8 cellular contexts compared by ENCODE assay signal in genomic region chr14:75452900-75453816, GRCh38. TPM values are rescaled to one million over a fixed set of nuclear protein-coding genes. Genes with fewer than 3 reads are reported as not detected.
A peak's percentile ranks its signal among the peaks of the same experiment; 100 is the strongest.
DNase-seq lines count a peak whose midpoint lies in the region; ATAC-seq, FAIRE-seq and TF ChIP-seq lines count a peak whose summit lies in the region.

No MANE protein-coding gene starts in this region.

- CTCF ChIA-PET in A549 (lab: Yijun Ruan, JAX) = interaction anchor here (1.4 to 3.9 kb wide), 6 partner anchors 9 to 145 kb away, joined by 3 to 15 read pairs (median 6); no protein-coding TSS in a partner anchor

- ATAC-seq in A549 (peak; percentile 69 to 84), GM18505 (IDR thresholded peaks at IDR 0.05; ENCODE audit: unreplicated experiment) (no peak), GM19351 (IDR thresholded peaks at IDR 0.05; ENCODE audit: unreplicated experiment) (no peak)

- peak overlapping the region in 1 of 2 donors; percentile 29 for H3K9ac ChIP-seq in mucosa of rectum (ENCODE audit: low read depth in 1 of 2, low read length in 2 of 2)

- H3K27ac ChIP-seq in A549 = peak overlapping the region; percentile 73 to 87
- peak overlapping the region; percentile 40 to 64 for H3K27ac ChIP-seq in mucosa of rectum (ENCODE audit: low read depth in 2 of 2, low read length in 2 of 2)

- no peaks in the 10 kb centered on the region for H3K27me3 ChIP-seq in mucosa of rectum (ENCODE audit: control insufficient read depth in 2 of 2, insufficient read depth in 2 of 2, low read length in 2 of 2)

- H3K4me1 ChIP-seq in A549 (peaks cover 82% of the 10 kb centered on the region), mucosa of rectum (ENCODE audit: control insufficient read depth in 2 of 2, insufficient read depth in 2 of 2, low read length in 2 of 2) (peaks cover 55 to 67% of the 10 kb centered on the region in 2 donors)

- no peak for TF ChIP-seq POLR2A in A549 (IDR thresholded peaks at IDR 0.05; ENCODE audit: low read length)
- no peak for TF ChIP-seq POLR2A in NB4 (IDR thresholded peaks at IDR 0.05; ENCODE audit: extremely low read depth, insufficient read length)
- no peak for TF ChIP-seq POLR2A in GM18505 (IDR thresholded peaks at IDR 0.05; ENCODE audit: borderline replicate concordance, extremely low read depth, insufficient read depth, insufficient read length)

- H3K9me3 ChIP-seq in A549 = no peaks in the 10 kb centered on the region
- no peaks in the 10 kb centered on the region for H3K9me3 ChIP-seq in mucosa of rectum (ENCODE audit: control insufficient read depth in 2 of 2, low read length in 2 of 2)

- POLR2A ChIA-PET in A549 (lab: Yijun Ruan, JAX) = no interaction called here

- peak overlapping the region; percentile 72 for H3K4me2 ChIP-seq in A549

- peak in 1 of 2 experiments; percentile 66; a peak in 1 of 5 replicates for TF ChIP-seq EP300 in A549 (IDR thresholded peaks at IDR 0.05)

- TF ChIP-seq CTCF in A549 (IDR thresholded peaks at IDR 0.05) (no peak), NB4 (IDR thresholded peaks at IDR 0.05; ENCODE audit: low read depth, low read length) (no peak), epithelial cell of proximal tubule (conservative IDR thresholded peaks at IDR 0.05; ENCODE audit: low read depth, low read length) (no peak)

- H3K4me3 ChIP-seq in A549 (0 out of 3 replicates have a peak overlapping the region, but pooled peaks have one; percentile 6), NB4 (ENCODE audit: low read depth, low read length) (no peak overlapping the region), epithelial cell of proximal tubule (ENCODE audit: low read depth, low read length) (no peak overlapping the region), mucosa of rectum (ENCODE audit: low read length in 2 of 2) (no peak overlapping the region)

- 22% methylated on average over 8 of the region's 14 CpGs for WGBS in A549 (ENCODE audit: missing lambda C conversion rate)

- peak; percentile 56 to 80 for DNase-seq in A549 (ENCODE audit: low read depth in 1 of 2, low spot score in 1 of 2)
- DNase-seq in NB4 (ENCODE audit: low read depth) = peak; percentile 86
- peak; percentile 38 for DNase-seq in epithelial cell of proximal tubule (ENCODE audit: low read depth)
- no peak for DNase-seq in OCI-M1 (lab: John Stamatoyannopoulos, UW)
- no peak for DNase-seq in GOT3 (lab: John Stamatoyannopoulos, UW)

- H3K36me3 ChIP-seq in mucosa of rectum (ENCODE audit: control insufficient read depth in 2 of 2, insufficient read depth in 2 of 2, low read length in 2 of 2) = peaks cover 0 to 5% of the 10 kb centered on the region in 2 donors

- FAIRE-seq in A549 (lab: Jason Lieb, UNC) = no peak

- TF ChIP-seq RAD21 in A549 (conservative IDR thresholded peaks at IDR 0.05 in 1 of 2, IDR thresholded peaks at IDR 0.05 in 1 of 2) = no peak; a peak in 1 of 5 replicates

TF ChIP-seq in A549, 52 proteins besides CTCF, POLR2A, EP300 and RAD21:
- no peak for TF ChIP-seq CBX2 (IDR thresholded peaks at IDR 0.05; ENCODE audit: borderline replicate concordance, low read depth)
- no peak for TF ChIP-seq TP53 (CRISPR knock-in tag; IDR thresholded peaks at IDR 0.05)
- no peak for TF ChIP-seq FOXS1 (CRISPR knock-in tag; IDR thresholded peaks at IDR 0.05)
- TF ChIP-seq MAX (IDR thresholded peaks at IDR 0.05) = peak; percentile 63; the same call in 1 of the 2 replicates
- TF ChIP-seq EHF (CRISPR knock-in tag; IDR thresholded peaks at IDR 0.05) = 0 out of 2 replicates have a peak, but pooled peaks have one; percentile 63
- TF ChIP-seq JUN (IDR thresholded peaks at IDR 0.05) = peak; percentile 52 to 58; a peak in 4 of 5 replicates
- TF ChIP-seq HOXB13 (CRISPR knock-in tag; IDR thresholded peaks at IDR 0.05; ENCODE audit: low read depth) = peak; percentile 70; the same call in 1 of the 2 replicates
- peak; percentile 56 for TF ChIP-seq ZFP36 (IDR thresholded peaks at IDR 0.05; ENCODE audit: borderline replicate concordance, partially characterized antibody)
- peak in 1 of 2 experiments; percentile 70; a peak in 2 of 4 replicates for TF ChIP-seq CEBPB (IDR thresholded peaks at IDR 0.05)
- no peak for TF ChIP-seq ESRRA (IDR thresholded peaks at IDR 0.05; ENCODE audit: borderline replicate concordance, low read length)
- TF ChIP-seq ATOH8 (CRISPR knock-in tag; IDR thresholded peaks at IDR 0.05; ENCODE audit: low read depth) = peak; percentile 33; the same call in 1 of the 2 replicates
- TF ChIP-seq HEYL (CRISPR knock-in tag; IDR thresholded peaks at IDR 0.05) = no peak
- TF ChIP-seq ZSCAN20 (CRISPR knock-in tag; IDR thresholded peaks at IDR 0.05) = no peak

RNA-seq across cellular contexts. Expression of gene JDP2, which starts 25.3 kb away (rescaled TPM):
- polyA plus RNA-seq in A549 (2011; rRNA removed) (17.2 and 31.2 TPM in 2 replicates), A549 (2017; fragmentation: RNase III; extraction: RNeasy Plus Mini Kit Qiagen cat#74134 plus additional on column Dnase treatment) (22.4 to 25.4 TPM (median 23.2 TPM) in 3 replicates)
- polyA plus RNA-seq in A549 (2012; cell fraction: cytosol; rRNA removed) = 36.1 and 38.3 TPM in 2 replicates
- 25.5 and 27.7 TPM in 2 replicates for polyA plus RNA-seq in A549 (2012; cell fraction: nucleus; rRNA removed)
- 15.0 and 24.1 TPM in 2 replicates for polyA minus RNA-seq in A549 (2011; rRNA and poly(A)+ RNA removed)
- total RNA-seq in epithelial cell of proximal tubule = 16.6 and 33.4 TPM in 2 replicates

Comparison
In these comparisons a context has a peak if more than half of its experiments do, and no peak if none do; other contexts are left out.
1. ATAC-seq: peak in A549 (2 of 2); none in GM18505 (single experiment) and GM19351 (single experiment).
2. DNase-seq: peak in A549 (2 of 2), NB4 (single experiment) and epithelial cell of proximal tubule (single experiment); none in OCI-M1 (single experiment) and GOT3 (single experiment).